Comparison of ENCODE assay signal across 7 cellular contexts in genomic region chr1:40382601-40383000, GRCh38. TPM values are rescaled to one million over a fixed set of nuclear protein-coding genes. Genes with fewer than 3 reads are reported as not detected.
DNase-seq lines count a peak whose midpoint lies in the region; ATAC-seq and TF ChIP-seq lines count a peak whose summit lies in the region.

No MANE protein-coding gene starts in this region.

- no peaks in the 10 kb centered on the region for H3K27me3 ChIP-seq in Peyer's patch

- H3K27ac Mint-ChIP-seq in stimulated activated effector memory CD8-positive, alpha-beta T cell treated with anti-CD3 and anti-CD28 coated beads, Interleukin-12 subunit alpha, Interleukin-12 subunit beta, amount 100 ng/mL, for 72 hours, result peak overlapping the region; percentile 97

- TF ChIP-seq CTCF in GM10248 (IDR thresholded peaks at IDR 0.05; ENCODE audit: control extremely low read depth, extremely low read depth, low read depth, missing control alignments) (peak; percentile 13), Peyer's patch (IDR thresholded peaks at IDR 0.05) (peak in 4 of 6 experiments; percentile 3 to 37 (median 18)), epithelial cell of proximal tubule (conservative IDR thresholded peaks at IDR 0.05; ENCODE audit: low read depth, low read length) (peak; percentile 3)

- no peaks in the 10 kb centered on the region for H3K36me3 ChIP-seq in Peyer's patch

- H3K4me3 ChIP-seq in Peyer's patch (peak overlapping the region; percentile 10 to 37 (median 14)), epithelial cell of proximal tubule (ENCODE audit: low read depth, low read length) (no peak overlapping the region)

- no peaks in the 10 kb centered on the region for H3K9me3 Mint-ChIP-seq in stimulated activated effector memory CD8-positive, alpha-beta T cell treated with anti-CD3 and anti-CD28 coated beads, Interleukin-12 subunit alpha, Interleukin-12 subunit beta, amount 100 ng/mL, for 72 hours

- no peak for ATAC-seq in stimulated activated effector memory CD8-positive, alpha-beta T cell treated with anti-CD3 and anti-CD28 coated beads, Interleukin-12 subunit alpha, Interleukin-12 subunit beta, amount 100 ng/mL, for 72 hours

- H3K9me3 ChIP-seq in Peyer's patch, result no peaks in the 10 kb centered on the region

- peaks cover 99% of the 10 kb centered on the region for H3K36me3 Mint-ChIP-seq in stimulated activated effector memory CD8-positive, alpha-beta T cell treated with anti-CD3 and anti-CD28 coated beads, Interleukin-12 subunit alpha, Interleukin-12 subunit beta, amount 100 ng/mL, for 72 hours

- H3K4me1 ChIP-seq in Peyer's patch, result peaks cover 0 to 36% (median 15%) of the 10 kb centered on the region in 4 donors

- peak overlapping the region; percentile 87 to 100 (median 90) for H3K27ac ChIP-seq in Peyer's patch

- POLR2A ChIA-PET in GM10248 (lab: Yijun Ruan, JAX), result interaction anchor here (1.5 to 2.0 kb wide), 2 partner anchors 9 to 18 kb away, joined by 4 to 8 read pairs; partner anchors contain the start of gene SMAP2

- CTCF ChIA-PET in GM10248 (lab: Yijun Ruan, JAX), result interaction anchor here (0.8 to 10.3 kb wide), 10 partner anchors 9 to 336 kb away, joined by 3 to 62 read pairs (median 4); partner anchors contain the start of gene SMAP2

- H3K4me3 Mint-ChIP-seq in stimulated activated effector memory CD8-positive, alpha-beta T cell treated with anti-CD3 and anti-CD28 coated beads, Interleukin-12 subunit alpha, Interleukin-12 subunit beta, amount 100 ng/mL, for 72 hours, result peak overlapping the region; percentile 84

- DNase-seq in GM10248 (ENCODE audit: extremely low spot score) (no peak), Peyer's patch (peak in 1 of 3 donors; percentile 54), epithelial cell of proximal tubule (ENCODE audit: low read depth) (no peak), NCI-H510A treated with DMSO at 0.1 percent for 48 hours (lab: John Stamatoyannopoulos, UW) (no peak), NCI-H526 treated with DMSO at 0.1 percent for 48 hours (lab: John Stamatoyannopoulos, UW) (no peak), iPS-NIHi11 (ENCODE audit: low spot score) (no peak)
- DNase-seq in stimulated activated effector memory CD8-positive, alpha-beta T cell treated with anti-CD3 and anti-CD28 coated beads, Interleukin-12 subunit alpha, Interleukin-12 subunit beta, amount 100 ng/mL, for 72 hours (ENCODE audit: low spot score in 2 of 2), result no peak

- no peak for TF ChIP-seq POLR2A in Peyer's patch (IDR thresholded peaks at IDR 0.05)

- peaks cover 78% of the 10 kb centered on the region for H3K4me1 Mint-ChIP-seq in stimulated activated effector memory CD8-positive, alpha-beta T cell treated with anti-CD3 and anti-CD28 coated beads, Interleukin-12 subunit alpha, Interleukin-12 subunit beta, amount 100 ng/mL, for 72 hours

RNA-seq across cellular contexts. Expression of gene SMAP2, which starts 9.1 kb away (rescaled TPM):
- total RNA-seq in Peyer's patch (100 to 1,000 TPM in 1 of 4 donors, 10 to 100 TPM in 3; 24.7 to 170 (median 33.7) TPM), epithelial cell of proximal tubule (4.9 and 11.0 TPM in 2 replicates)
